Comparison of ENCODE assay signal across 8 cellular contexts in the genomic region with DNA sequence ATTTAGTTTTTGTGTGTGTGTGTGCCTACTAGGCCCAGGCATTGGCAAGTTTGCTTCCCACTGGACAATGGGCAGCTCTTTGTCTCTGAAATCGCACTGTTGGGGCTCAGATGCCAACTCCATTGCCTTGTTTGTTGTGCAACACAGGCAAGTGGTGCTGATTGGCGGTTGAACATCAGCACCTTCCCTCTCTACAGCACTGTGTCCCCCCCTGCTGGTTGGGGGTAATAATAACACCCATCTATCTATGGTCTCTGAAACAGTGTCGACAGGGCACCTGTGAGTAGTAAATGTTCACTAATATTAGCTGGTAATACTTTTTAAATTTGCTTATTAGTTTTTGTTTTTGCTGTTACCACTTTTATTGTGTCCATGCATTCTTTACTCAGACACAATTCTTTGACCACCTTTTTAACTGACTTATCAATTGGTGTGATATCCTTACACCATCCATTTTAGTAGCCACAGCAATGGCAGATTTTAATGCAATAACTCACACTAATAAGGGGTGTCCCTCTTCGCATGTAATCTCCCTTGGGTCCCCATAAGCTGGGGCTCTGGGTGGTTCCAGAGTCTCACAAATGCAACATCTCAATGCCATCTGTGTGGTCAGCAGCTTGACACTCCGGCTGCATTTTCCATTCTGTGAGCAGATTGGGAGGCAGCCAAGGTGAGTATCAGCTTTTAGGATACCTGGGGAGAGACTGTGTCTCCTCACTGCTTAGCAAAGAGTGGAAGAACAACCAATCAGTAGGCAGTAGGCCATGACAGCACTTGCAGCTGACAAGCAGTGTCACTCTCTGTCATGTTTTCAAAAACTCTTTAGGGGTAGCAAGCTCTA. TPM values are rescaled to one million over a fixed set of nuclear protein-coding genes. Genes with fewer than 3 reads are reported as not detected.
DNase-seq lines count a peak whose midpoint lies in the region; ATAC-seq, FAIRE-seq and TF ChIP-seq lines count a peak whose summit lies in the region.

No MANE protein-coding gene starts in this region.

- FAIRE-seq in GM12892 (lab: Jason Lieb, UNC): no peak

- TF ChIP-seq CTCF in dorsolateral prefrontal cortex (IDR thresholded peaks at IDR 0.05 in 54 of 56, conservative IDR thresholded peaks at IDR 0.05 in 2 of 56; ENCODE audit: low read depth in 1 of 56, partially characterized antibody in 56 of 56): peak in 45 of 56 donors; percentile 9 to 56 (median 30)
- TF ChIP-seq CTCF in retinal pigment epithelial cell (conservative IDR thresholded peaks at IDR 0.05; ENCODE audit: low read depth, low read length): peak; percentile 20

- no peaks in the 10 kb centered on the region for H3K36me3 ChIP-seq in H7 (replicated peaks; ENCODE audit: control insufficient read depth, insufficient read depth, low read length)

- no peaks in the 10 kb centered on the region for H3K27me3 ChIP-seq in H7 (ENCODE audit: control insufficient read depth, insufficient read depth, low read length)
- H3K27me3 ChIP-seq in dorsolateral prefrontal cortex: peaks cover 0 to 5% (median 0%) of the 10 kb centered on the region in 45 donors

- intact Hi-C loops in dorsolateral prefrontal cortex (cut with DNase I): loop anchor here in 1 of 2 donors (5.0 kb wide), 1 partner anchor 523 kb away; no protein-coding TSS in a partner anchor

- no peak for TF ChIP-seq POLR2A in GM12892 (IDR thresholded peaks at IDR 0.05; ENCODE audit: low read depth, low read length)

- H3K27ac ChIP-seq in dorsolateral prefrontal cortex: no peak overlapping the region

- no peak for ATAC-seq in GM18909 (IDR thresholded peaks at IDR 0.05; ENCODE audit: poor library complexity, unreplicated experiment)
- no peak for ATAC-seq in GM21619 (IDR thresholded peaks at IDR 0.05; ENCODE audit: unreplicated experiment)

- DNase-seq in COLO829 (ENCODE audit: low spot score) (peak; percentile 28), H7 (peak; percentile 52), OCI-M1 (lab: John Stamatoyannopoulos, UW) (peak; percentile 82), dorsolateral prefrontal cortex (peak in 1 of 10 donors; percentile 26), retinal pigment epithelial cell (ENCODE audit: low read depth) (no peak), GM12892 (ENCODE audit: insufficient read length) (no peak)

- H3K4me3 ChIP-seq in H7 (ENCODE audit: insufficient read depth, low read depth, low read length) (no peak overlapping the region), dorsolateral prefrontal cortex (no peak overlapping the region), retinal pigment epithelial cell (ENCODE audit: low read length) (no peak overlapping the region)

RNA-seq across cellular contexts. Expression of a gene that starts 47.7 kb away (rescaled TPM):
- total RNA-seq in H7 (2014; rRNA removed; shearing (Covaris generic)): 68.2 and 73.2 TPM in 2 replicates
- 10 to 100 TPM; 15.5 to 46.8 (median 33.1) TPM for total RNA-seq in dorsolateral prefrontal cortex
- polyA plus RNA-seq in GM12892 (2012; ENCODE audit: missing spikeins): 46.9 TPM

Comparison
In these comparisons a context has a peak if more than half of its experiments do, and no peak if none do; other contexts are left out.
1. DNase-seq: peak in COLO829 (single experiment), H7 (single experiment) and OCI-M1 (single experiment); none in retinal pigment epithelial cell (single experiment) and GM12892 (single experiment).